14 cellular contexts compared by ENCODE assay signal in genomic region chr15:63950911-63951481, GRCh38.
DNase-seq lines count a peak whose midpoint lies in the region; ATAC-seq and TF ChIP-seq lines count a peak whose summit lies in the region.
"Had no signal": no experiment of that assay in that cellular context is flagged by ENCODE, and none has a peak within 500 bp of the region (broad histone marks: within the 10 kb centered on the region; RNA-seq: fewer than 3 reads in every experiment).

No MANE protein-coding gene starts in this region.

- intact Hi-C loops in upper lobe of right lung (cut with DNase I) = no loop called here

- H2AFZ ChIP-seq in MM.1S (ENCODE audit: low read length) = no peak overlapping the region

- H3F3A ChIP-seq in MM.1S (ENCODE audit: insufficient read depth, low read length) = no peaks in the 10 kb centered on the region

- H3K4me2 ChIP-seq in MM.1S (ENCODE audit: low read depth, low read length) = no peak overlapping the region
- H3K4me2 ChIP-seq: A549 had no signal

- ATAC-seq in upper lobe of right lung = peak; percentile 6
- ATAC-seq: A549; activated CD8-positive, alpha-beta T cell treated with anti-CD3 and anti-CD28 coated beads for 36 hours had no signal

- H3K27me3 ChIP-seq in upper lobe of right lung (no peaks in the 10 kb centered on the region), MM.1S (replicated peaks; ENCODE audit: insufficient read depth, low read length) (no peaks in the 10 kb centered on the region)
- H3K27me3 ChIP-seq: dorsolateral prefrontal cortex had no signal

- no peaks in the 10 kb centered on the region for H4K20me1 ChIP-seq in MM.1S (ENCODE audit: insufficient read depth, low read length)

- no peak overlapping the region for H3K9ac ChIP-seq in MM.1S (ENCODE audit: low read length)

- H3K27ac ChIP-seq in upper lobe of right lung (peak overlapping the region; percentile 27), MM.1S (ENCODE audit: low read length) (no peak overlapping the region)
- H3K27ac ChIP-seq: A549 had no signal

- no peaks in the 10 kb centered on the region for H3K79me2 ChIP-seq in MM.1S (ENCODE audit: low read length)

- H3K4me1 ChIP-seq in upper lobe of right lung (peaks cover 4% of the 10 kb centered on the region), MM.1S (ENCODE audit: low read length) (no peaks in the 10 kb centered on the region)

- no peaks in the 10 kb centered on the region for H3K9me2 ChIP-seq in MM.1S (replicated peaks; ENCODE audit: insufficient read depth, low read length)

- H3K4me3 ChIP-seq in astrocyte of the cerebellum (ENCODE audit: low read depth, low read length) = no peak overlapping the region
- H3K4me3 ChIP-seq in upper lobe of right lung = no peak overlapping the region
- no peak overlapping the region for H3K4me3 ChIP-seq in MM.1S (ENCODE audit: low read length)
- H3K4me3 ChIP-seq: A549, dorsolateral prefrontal cortex had no signal

- H3K9me3 ChIP-seq in upper lobe of right lung (no peaks in the 10 kb centered on the region), MM.1S (replicated peaks; ENCODE audit: insufficient read depth, low read length) (no peaks in the 10 kb centered on the region)
- H3K9me3 ChIP-seq: A549 had no signal

- in situ Hi-C loops in astrocyte of the cerebellum (cut with HindIII; ENCODE audit: low sequenced_read_pairs) = no loop called here

- no peak for TF ChIP-seq CTCF in astrocyte of the cerebellum (IDR thresholded peaks at IDR 0.05; ENCODE audit: low read depth, low read length, missing control alignments)
- no peak for TF ChIP-seq CTCF in upper lobe of right lung (IDR thresholded peaks at IDR 0.05)
- no peak for TF ChIP-seq CTCF in MM.1S (IDR thresholded peaks at IDR 0.05; ENCODE audit: low read length)

- peak; percentile 28 for DNase-seq in activated CD8-positive, alpha-beta memory T cell treated with anti-CD3 and anti-CD28 coated beads for 24 hours
- no peak for DNase-seq in activated CD8-positive, alpha-beta memory T cell treated with anti-CD3 and anti-CD28 coated beads, Interleukin-2, amount 50 U/mL, for 48 hours
- DNase-seq in astrocyte of the cerebellum (ENCODE audit: low read depth) = peak; percentile 82
- peak; percentile 29 for DNase-seq in glomerular visceral epithelial cell (ENCODE audit: extremely low spot score)
- DNase-seq in upper lobe of right lung = no peak
- no peak for DNase-seq in hippocampal formation (lab: John Stamatoyannopoulos, UW)
- DNase-seq in NCI-H1417 (lab: John Stamatoyannopoulos, UW) = no peak
- DNase-seq in MM.1S = no peak
- DNase-seq: activated CD8-positive, alpha-beta T cell treated with anti-CD3 and anti-CD28 coated beads for 36 hours; DMS153; dorsolateral prefrontal cortex; midbrain; OCI-M1 had no signal

- H3K36me3 ChIP-seq in upper lobe of right lung (no peaks in the 10 kb centered on the region), MM.1S (replicated peaks; ENCODE audit: insufficient read depth, low read length) (no peaks in the 10 kb centered on the region)

Comparison
In these comparisons a context has a peak if more than half of its experiments do, and no peak if none do; other contexts are left out.
1. DNase-seq: peak in activated CD8-positive, alpha-beta memory T cell treated with anti-CD3 and anti-CD28 coated beads for 24 hours (single experiment), astrocyte of the cerebellum (single experiment) and glomerular visceral epithelial cell (single experiment); none in activated CD8-positive, alpha-beta memory T cell treated with anti-CD3 and anti-CD28 coated beads, Interleukin-2, amount 50 U/mL, for 48 hours (single experiment), upper lobe of right lung (single experiment), hippocampal formation (0 of 2), NCI-H1417 (0 of 3) and MM.1S (single experiment).